14 cellular contexts compared by ENCODE assay signal in genomic region chr1:1939296-1940122, GRCh38. TPM values are rescaled to one million over a fixed set of nuclear protein-coding genes. Genes with fewer than 3 reads are reported as not detected.
DNase-seq lines count a peak whose midpoint lies in the region; ATAC-seq, FAIRE-seq and TF ChIP-seq lines count a peak whose summit lies in the region.
"Had no signal": no experiment of that assay in that cellular context is flagged by ENCODE, and none has a peak within 500 bp of the region (broad histone marks: within the 10 kb centered on the region; RNA-seq: fewer than 3 reads in every experiment).

No MANE protein-coding gene starts in this region.

- no peak for TF ChIP-seq EP300 in H1 (IDR thresholded peaks at IDR 0.05; ENCODE audit: borderline replicate concordance in 1 of 2, low read depth in 2 of 2, low read length in 2 of 2)

- H2BK5ac ChIP-seq in H1 (ENCODE audit: low read depth, low read length), result no peak overlapping the region

- H2BK15ac ChIP-seq in H1 (ENCODE audit: low read length), result no peak overlapping the region

- H3K9me3 ChIP-seq in left ventricle myocardium inferior (replicated peaks) (no peaks in the 10 kb centered on the region), H1 (ENCODE audit: insufficient read depth in 2 of 2, low read depth in 1 of 2, low read length in 1 of 2) (peaks cover 0 to 10% of the 10 kb centered on the region in 2 experiments; a peak in 2 of 4 replicates), aorta (ENCODE audit: control insufficient read depth, low read length) (no peaks in the 10 kb centered on the region)

- peaks cover 0 to 3% of the 10 kb centered on the region in 2 donors for H3K4me1 Mint-ChIP-seq in natural killer cell treated with Interleukin-12 subunit alpha and Interleukin-12 subunit beta and Interleukin-15 and Interleukin-18, amount 100 ng/mL, for 72 hours (ENCODE audit: low read depth in 2 of 2)

- peaks cover 3 to 8% of the 10 kb centered on the region in 2 donors for H3K27me3 Mint-ChIP-seq in natural killer cell treated with Interleukin-12 subunit alpha and Interleukin-12 subunit beta and Interleukin-15 and Interleukin-18, amount 100 ng/mL, for 72 hours
- H3K27me3 Mint-ChIP-seq: CD4-positive, CD25-positive, alpha-beta regulatory T cell had no signal

- no peak overlapping the region for H3K18ac ChIP-seq in H1 (ENCODE audit: extremely low read depth, low read length)

- H4K91ac ChIP-seq in H1 (replicated peaks; ENCODE audit: insufficient read length, low read length), result no peak overlapping the region

- DNase-seq in Right ventricle myocardium inferior (ENCODE audit: missing footprints) (peak; percentile 66), left ventricle myocardium inferior (no peak), H1 (ENCODE audit: low read depth in 1 of 2, low spot score in 2 of 2) (no peak), aorta (peak; percentile 37 to 72), NCI-H1694 treated with DMSO at 0.1 percent for 48 hours (lab: John Stamatoyannopoulos, UW) (no peak)
- DNase-seq in natural killer cell treated with Interleukin-12 subunit alpha and Interleukin-12 subunit beta and Interleukin-15 and Interleukin-18, amount 100 ng/mL, for 72 hours (ENCODE audit: low spot score), result peak; percentile 56
- DNase-seq: CD4-positive, CD25-positive, alpha-beta regulatory T cell; DMS53; H9 had no signal

- H3K27ac Mint-ChIP-seq in natural killer cell treated with Interleukin-12 subunit alpha and Interleukin-12 subunit beta and Interleukin-15 and Interleukin-18, amount 100 ng/mL, for 72 hours, result no peak overlapping the region
- H3K27ac Mint-ChIP-seq: CD4-positive, CD25-positive, alpha-beta regulatory T cell; GM23338; H9 had no signal

- TF ChIP-seq POLR2A in H1 (IDR thresholded peaks at IDR 0.05; ENCODE audit: control extremely low read depth in 1 of 2, low read depth in 2 of 2, low read length in 2 of 2), result no peak

- no peak for FAIRE-seq in H1 (lab: Jason Lieb, UNC)
- FAIRE-seq: K562 had no signal

- no peaks in the 10 kb centered on the region for H3K79me2 ChIP-seq in H1 (ENCODE audit: control insufficient read depth in 1 of 2, insufficient read depth in 2 of 2, low read length in 2 of 2)

- peak overlapping the region; percentile 18 for H4K8ac ChIP-seq in H1 (ENCODE audit: extremely low read depth, insufficient read depth, low read length)

- H3K79me1 ChIP-seq in H1 (ENCODE audit: low read depth, low read length), result no peaks in the 10 kb centered on the region

- H3K27me3 ChIP-seq in left ventricle myocardium inferior (ENCODE audit: low read depth) (peaks cover 50% of the 10 kb centered on the region), H1 (replicated peaks in 1 of 4; ENCODE audit: control insufficient read depth in 3 of 4, extremely low read depth in 1 of 4, insufficient read depth in 3 of 4, low read length in 3 of 4) (no peaks in the 10 kb centered on the region), aorta (ENCODE audit: control insufficient read depth in 1 of 2, insufficient read depth in 2 of 2, low read length in 1 of 2) (no peaks in the 10 kb centered on the region)

- H4K20me1 ChIP-seq in H1 (replicated peaks in 1 of 2; ENCODE audit: control insufficient read depth in 1 of 2, insufficient read depth in 2 of 2, low read length in 2 of 2), result peaks cover 0 to 2% of the 10 kb centered on the region in 2 experiments

- no peak for ATAC-seq in Right ventricle myocardium inferior
- ATAC-seq in natural killer cell treated with Interleukin-12 subunit alpha and Interleukin-12 subunit beta and Interleukin-15 and Interleukin-18, amount 100 ng/mL, for 72 hours, result no peak
- peak; percentile 28 for ATAC-seq in aorta (ENCODE audit: low FRiP score)
- ATAC-seq in HG02840 (IDR thresholded peaks at IDR 0.05; ENCODE audit: low FRiP score, unreplicated experiment), result no peak
- no peak for ATAC-seq in GM21381 (IDR thresholded peaks at IDR 0.05; ENCODE audit: unreplicated experiment)
- ATAC-seq: GM23338, K562 had no signal

- TF ChIP-seq CTCF in left ventricle myocardium inferior (IDR thresholded peaks at IDR 0.05; ENCODE audit: borderline replicate concordance), result no peak
- TF ChIP-seq CTCF in H1 (IDR thresholded peaks at IDR 0.05; ENCODE audit: control extremely low read depth in 1 of 3, insufficient read depth in 1 of 3, low read depth in 1 of 3, low read length in 3 of 3), result no peak

- no peaks in the 10 kb centered on the region for H3K36me3 Mint-ChIP-seq in natural killer cell treated with Interleukin-12 subunit alpha and Interleukin-12 subunit beta and Interleukin-15 and Interleukin-18, amount 100 ng/mL, for 72 hours
- H3K36me3 Mint-ChIP-seq: CD4-positive, CD25-positive, alpha-beta regulatory T cell had no signal

- no peak overlapping the region for H3K4me2 ChIP-seq in H1 (ENCODE audit: insufficient read depth in 1 of 2, low read depth in 2 of 2, low read length in 2 of 2)
- H3K4me2 ChIP-seq: GM23338 had no signal

- no peak overlapping the region; the same call in 1 of the 2 replicates for H2AK5ac ChIP-seq in H1 (ENCODE audit: low read depth, low read length)

- H2AFZ ChIP-seq in H1 (ENCODE audit: low read length), result no peak overlapping the region; the same call in 1 of the 2 replicates
- H2AFZ ChIP-seq: GM23338 had no signal

- no peak overlapping the region for H2BK20ac ChIP-seq in H1 (ENCODE audit: low read length)

- no peak overlapping the region for H2BK12ac ChIP-seq in H1 (ENCODE audit: low read depth, low read length)

- H3K4me3 ChIP-seq in left ventricle myocardium inferior (no peak overlapping the region), H1 (ENCODE audit: extremely low read depth in 1 of 4, insufficient read depth in 2 of 4, low read depth in 3 of 4, low read length in 4 of 4) (no peak overlapping the region), aorta (ENCODE audit: low read length in 2 of 2) (no peak overlapping the region)
- H3K4me3 ChIP-seq: GM23338, K562 had no signal

- H3K4me3 Mint-ChIP-seq in natural killer cell treated with Interleukin-12 subunit alpha and Interleukin-12 subunit beta and Interleukin-15 and Interleukin-18, amount 100 ng/mL, for 72 hours, result no peak overlapping the region
- H3K4me3 Mint-ChIP-seq: CD4-positive, CD25-positive, alpha-beta regulatory T cell; GM23338; H9 had no signal

- no peak for TF ChIP-seq RAD21 in H1 (IDR thresholded peaks at IDR 0.05 in 1 of 2, conservative IDR thresholded peaks at IDR 0.05 in 1 of 2; ENCODE audit: low read depth in 2 of 2, low read length in 2 of 2)

- no peak overlapping the region for H3K23ac ChIP-seq in H1 (ENCODE audit: insufficient read length)

- H3K56ac ChIP-seq in H1 (replicated peaks; ENCODE audit: insufficient read length, low read depth, low read length), result no peak overlapping the region

- no peaks in the 10 kb centered on the region for H3K36me3 ChIP-seq in left ventricle myocardium inferior
- no peaks in the 10 kb centered on the region for H3K36me3 ChIP-seq in H1 (ENCODE audit: control insufficient read depth in 2 of 4, insufficient read depth in 4 of 4, low read length in 3 of 4)
- H3K36me3 ChIP-seq in aorta (ENCODE audit: control insufficient read depth in 1 of 2, insufficient read depth in 2 of 2, low read length in 1 of 2), result no peaks in the 10 kb centered on the region

- no peak overlapping the region for H3K14ac ChIP-seq in H1 (ENCODE audit: insufficient read length)

- no peak overlapping the region for H3K4ac ChIP-seq in H1 (replicated peaks; ENCODE audit: insufficient read length, low read depth, low read length)

- no peak overlapping the region for H2BK120ac ChIP-seq in H1 (replicated peaks; ENCODE audit: low read depth, low read length)

- CTCF ChIA-PET in H1 (lab: Charles Lee; ENCODE audit: partially characterized antibody), result interaction anchor here (1.2 to 9.3 kb wide), 4 partner anchors 17 to 104 kb away, joined by 3 to 145 read pairs (median 16); no protein-coding TSS in a partner anchor

- no peak overlapping the region for H3K9ac ChIP-seq in H1 (replicated peaks in 1 of 4; ENCODE audit: extremely low read depth in 1 of 4, low read depth in 3 of 4, low read length in 3 of 4)

- H3K9me3 Mint-ChIP-seq in natural killer cell treated with Interleukin-12 subunit alpha and Interleukin-12 subunit beta and Interleukin-15 and Interleukin-18, amount 100 ng/mL, for 72 hours, result no peaks in the 10 kb centered on the region

- peaks cover 6% of the 10 kb centered on the region; the same call in 1 of the 2 replicates for H3K23me2 ChIP-seq in H1 (ENCODE audit: low read depth, low read length)

- intact Hi-C loops in Right ventricle myocardium inferior (cut with DNase I) (no loop called here), left ventricle myocardium inferior (cut with micrococcal nuclease) (no loop called here), aorta (cut with DNase I) (loop anchor here in 1 of 2 donors (5.0 kb wide), 1 partner anchor 233 kb away; no protein-coding TSS in a partner anchor)

- no peak overlapping the region for H3K27ac ChIP-seq in left ventricle myocardium inferior (replicated peaks)
- no peak overlapping the region for H3K27ac ChIP-seq in H1 (ENCODE audit: low read depth, low read length)
- H3K27ac ChIP-seq in aorta (ENCODE audit: low read depth in 1 of 2, low read length in 2 of 2), result no peak overlapping the region
- H3K27ac ChIP-seq: 22Rv1 had no signal

- WGBS in H1 (ENCODE audit: extremely low coverage in 1 of 2, insufficient coverage in 1 of 2, insufficient read length in 1 of 2, insufficient replicate concordance in 2 of 2, low coverage in 1 of 2, low lambda C conversion rate in 2 of 2, missing lambda C conversion rate in 1 of 2), 2 experiments, result 89% methylated on average over 25 of the region's 28 CpGs; no CpG with 5 or more reads in 1 of the 2 experiments
- 86 to 87% methylated on average over 28 of the region's 28 CpGs for WGBS in aorta, 2 donors

- POLR2A ChIA-PET in H1 (lab: Charles Lee; ENCODE audit: partially characterized antibody), result no interaction called here

- H4K5ac ChIP-seq in H1 (ENCODE audit: insufficient read length, low read depth, low read length), result no peak overlapping the region

- H3K4me1 ChIP-seq in left ventricle myocardium inferior (peaks cover 6% of the 10 kb centered on the region), H1 (replicated peaks in 1 of 4; ENCODE audit: control insufficient read depth in 3 of 4, insufficient read depth in 4 of 4, low read length in 3 of 4) (peaks cover 0 to 2% (median 0%) of the 10 kb centered on the region in 4 experiments; a peak in 2 of 7 replicates), aorta (ENCODE audit: control insufficient read depth in 1 of 2, insufficient read depth in 2 of 2, low read length in 2 of 2) (no peaks in the 10 kb centered on the region)

RNA-seq across cellular contexts. Expression of gene TMEM52, which starts 20.4 kb away (rescaled TPM):
- total RNA-seq in Right ventricle myocardium inferior (1.2 TPM), left ventricle myocardium inferior (0.47 TPM), aorta (not detected)
- total RNA-seq in H1 (2021; fragmentation: NEBNext Ultra II Directional; extraction: Animal tissue kit (Norgen Biotek cat#: 25700)), result 14.6 and 15.0 TPM in 2 replicates
- polyA plus RNA-seq in H1 (2011; rRNA removed) (30.2 and 46.3 TPM in 2 replicates), aorta (under 1 TPM in 1 of 2 donors, not detected in 1; 0.13 TPM)
- 20.9 TPM for polyA plus RNA-seq in H1 (2011; cell fraction: cytosol; rRNA removed)
- 36.1 TPM for polyA plus RNA-seq in H1 (2011; cell fraction: nucleus; rRNA removed)
- polyA plus RNA-seq in H1 (2012, experiment 1 of 2), result 8.4 to 15.3 TPM (median 14.6 TPM) in 4 replicates
- polyA plus RNA-seq in H1 (2012, experiment 2 of 2), result 15.3 TPM
- 21.5 TPM for polyA plus RNA-seq in H1 (2013, experiment 1 of 2)
- polyA plus RNA-seq in H1 (2013, experiment 2 of 2), result 22.3 TPM
- polyA minus RNA-seq in H1 (2011; rRNA and poly(A)+ RNA removed), result 5.1 and 6.6 TPM in 2 replicates
- 6.2 TPM for polyA minus RNA-seq in H1 (2011; cell fraction: cytosol; rRNA and poly(A)+ RNA removed)
- polyA minus RNA-seq in H1 (2011; cell fraction: nucleus; rRNA and poly(A)+ RNA removed), result 11.6 TPM
- under 1 TPM in 1 of 2 donors, not detected in 1; 0.43 TPM for total RNA-seq in natural killer cell treated with Interleukin-12 subunit alpha and Interleukin-12 subunit beta and Interleukin-15 and Interleukin-18, amount 100 ng/mL, for 72 hours

RNA-seq across cellular contexts. Expression of gene CALML6, which starts 24.4 kb away (rescaled TPM):
- not detected for total RNA-seq in Right ventricle myocardium inferior
- not detected for total RNA-seq in left ventricle myocardium inferior
- 0.92 and 1.3 TPM in 2 replicates for total RNA-seq in H1 (2021; fragmentation: NEBNext Ultra II Directional; extraction: Animal tissue kit (Norgen Biotek cat#: 25700))
- polyA plus RNA-seq in H1 (2011; rRNA removed), result 0.54 and 0.96 TPM in 2 replicates
- 1.4 TPM for polyA plus RNA-seq in H1 (2011; cell fraction: cytosol; rRNA removed)
- polyA plus RNA-seq in H1 (2011; cell fraction: nucleus; rRNA removed), result 4.8 TPM
- 1.3 to 1.9 TPM (median 1.7 TPM) in 4 replicates for polyA plus RNA-seq in H1 (2012, experiment 1 of 2)
- 0.84 TPM for polyA plus RNA-seq in H1 (2012, experiment 2 of 2)
- 0.65 TPM for polyA plus RNA-seq in H1 (2013, experiment 1 of 2)
- 0.63 TPM for polyA plus RNA-seq in H1 (2013, experiment 2 of 2)
- polyA minus RNA-seq in H1 (2011; rRNA and poly(A)+ RNA removed), result 0.09 and 0.15 TPM in 2 replicates
- not detected for polyA minus RNA-seq in H1 (2011; cell fraction: cytosol; rRNA and poly(A)+ RNA removed)
- polyA minus RNA-seq in H1 (2011; cell fraction: nucleus; rRNA and poly(A)+ RNA removed), result 1.5 TPM
- 1 to 10 TPM in 1 of 2 donors, under 1 TPM in 1; 1.00 to 1.2 TPM for total RNA-seq in natural killer cell treated with Interleukin-12 subunit alpha and Interleukin-12 subunit beta and Interleukin-15 and Interleukin-18, amount 100 ng/mL, for 72 hours
- 1 to 10 TPM in 1 of 2 donors, not detected in 1; 1.1 TPM for total RNA-seq in aorta
- 1 to 10 TPM in 1 of 2 donors, not detected in 1; 4.5 TPM for polyA plus RNA-seq in aorta
- total RNA-seq: CD4-positive, CD25-positive, alpha-beta regulatory T cell; K562 had no signal
- polyA plus RNA-seq: CD4-positive, CD25-positive, alpha-beta regulatory T cell; GM23338 had no signal

RNA-seq across cellular contexts. Expression of gene GNB1, which starts 48.6 kb away (rescaled TPM):
- 182 TPM for total RNA-seq in Right ventricle myocardium inferior
- total RNA-seq in left ventricle myocardium inferior, result 158 TPM
- 382 and 394 TPM in 2 replicates for total RNA-seq in H1 (2021; fragmentation: NEBNext Ultra II Directional; extraction: Animal tissue kit (Norgen Biotek cat#: 25700))
- polyA plus RNA-seq in H1 (2011; rRNA removed), result 343 and 372 TPM in 2 replicates
- polyA plus RNA-seq in H1 (2011; cell fraction: cytosol; rRNA removed), result 391 TPM
- polyA plus RNA-seq in H1 (2011; cell fraction: nucleus; rRNA removed), result 286 TPM
- polyA plus RNA-seq in H1 (2012, experiment 1 of 2), result 256 to 341 TPM (median 318 TPM) in 4 replicates
- 110 TPM for polyA plus RNA-seq in H1 (2012, experiment 2 of 2)
- polyA plus RNA-seq in H1 (2013, experiment 1 of 2), result 180 TPM
- 186 TPM for polyA plus RNA-seq in H1 (2013, experiment 2 of 2)
- 482 and 536 TPM in 2 replicates for polyA minus RNA-seq in H1 (2011; rRNA and poly(A)+ RNA removed)
- 250 TPM for polyA minus RNA-seq in H1 (2011; cell fraction: cytosol; rRNA and poly(A)+ RNA removed)
- polyA minus RNA-seq in H1 (2011; cell fraction: nucleus; rRNA and poly(A)+ RNA removed), result 104 TPM
- 100 to 1,000 TPM; 361 to 446 TPM for total RNA-seq in natural killer cell treated with Interleukin-12 subunit alpha and Interleukin-12 subunit beta and Interleukin-15 and Interleukin-18, amount 100 ng/mL, for 72 hours
- 100 to 1,000 TPM; 299 to 312 TPM for total RNA-seq in aorta
- 100 to 1,000 TPM; 142 to 197 TPM for polyA plus RNA-seq in aorta

Comparison
In these comparisons a context has a peak if more than half of its experiments do, and no peak if none do; other contexts are left out.
1. DNase-seq: peak in Right ventricle myocardium inferior (single experiment), natural killer cell treated with Interleukin-12 subunit alpha and Interleukin-12 subunit beta and Interleukin-15 and Interleukin-18, amount 100 ng/mL, for 72 hours (single experiment) and aorta (2 of 2); none in left ventricle myocardium inferior (single experiment), H1 (0 of 2) and NCI-H1694 treated with DMSO at 0.1 percent for 48 hours (single experiment).